In the genomic region with DNA sequence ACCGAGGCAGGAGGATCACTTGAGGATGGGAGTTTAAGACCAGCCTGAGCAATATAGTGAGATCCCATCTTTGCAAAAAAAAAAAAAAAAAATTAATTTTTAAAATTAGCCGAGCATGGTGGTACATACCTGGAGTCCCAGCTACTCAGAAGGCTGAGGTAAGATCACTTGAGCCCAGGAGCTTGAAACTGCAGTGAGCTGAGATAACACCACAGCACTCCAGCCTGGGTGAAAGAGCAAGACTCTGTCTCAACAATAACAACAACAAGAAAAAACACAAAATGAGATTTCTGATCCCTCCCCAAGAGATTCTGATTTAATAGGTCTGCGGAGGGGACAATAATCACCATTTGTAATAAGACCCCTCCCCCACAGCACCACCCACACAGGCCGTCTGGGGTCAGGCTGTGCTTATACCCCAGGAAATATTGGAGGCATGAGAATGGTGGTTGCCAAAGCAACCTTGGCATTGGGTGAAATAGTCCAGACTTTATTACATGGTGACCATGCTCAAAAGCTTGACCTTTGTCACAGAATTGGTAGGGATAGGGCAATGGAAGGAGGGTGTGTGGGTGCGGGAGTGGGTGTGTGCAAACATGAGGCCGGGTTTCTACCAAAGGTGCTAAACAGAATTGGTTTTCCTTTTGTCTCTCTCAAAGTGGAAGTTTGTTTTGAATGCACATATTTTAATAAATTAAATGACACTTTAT, we compare ENCODE assay signal across 21 cellular contexts. TPM values are rescaled to one million over a fixed set of nuclear protein-coding genes. Genes with fewer than 3 reads are reported as not detected.
A peak's percentile ranks its signal among the peaks of the same experiment; 100 is the strongest.
DNase-seq lines count a peak whose midpoint lies in the region; FAIRE-seq and TF ChIP-seq lines count a peak whose summit lies in the region.
"Had no signal": no experiment of that assay in that cellular context is flagged by ENCODE, and none has a peak within 500 bp of the region (broad histone marks: within the 10 kb centered on the region; RNA-seq: fewer than 3 reads in every experiment).

No MANE protein-coding gene starts in this region.

- H2BK15ac ChIP-seq in H1 (ENCODE audit: low read length) (no peak overlapping the region), mesendoderm (replicated peaks; ENCODE audit: low read depth) (peak overlapping the region; percentile 21)

- DNase-seq in DMS53 (lab: John Stamatoyannopoulos, UW) (peak; percentile 67), DMS53 treated with DMSO at 0.1 percent for 48 hours (lab: John Stamatoyannopoulos, UW; ENCODE audit: unreplicated experiment) (no peak), H1 (ENCODE audit: low read depth in 1 of 2, low spot score in 2 of 2) (no peak), mesendoderm (no peak), type B pancreatic cell (ENCODE audit: extremely low spot score, unreplicated experiment) (no peak), COLO668 (lab: John Stamatoyannopoulos, UW; ENCODE audit: unreplicated experiment) (no peak), midbrain (lab: John Stamatoyannopoulos, UW) (no peak)
- no peak for DNase-seq in stimulated activated CD4-positive, alpha-beta T cell treated with anti-CD3 and anti-CD28 coated beads, Interleukin-1b, Interleukin-23, amount 100 ng/mL, for 48 hours
- DNase-seq: AML-193, DMS 273 treated with DMSO at 0.1 percent for 48 hours, GDM1, KBM-7, NCI-H1105, NCI-H2081 treated with DMSO at 0.1 percent for 48 hours had no signal

- no peaks in the 10 kb centered on the region for H4K20me1 ChIP-seq in H1 (replicated peaks in 1 of 2; ENCODE audit: control insufficient read depth in 1 of 2, insufficient read depth in 2 of 2, low read length in 2 of 2)

- no peak overlapping the region for H3K4me3 ChIP-seq in H1 (ENCODE audit: extremely low read depth in 1 of 4, insufficient read depth in 2 of 4, low read depth in 3 of 4, low read length in 4 of 4)
- no peak overlapping the region for H3K4me3 ChIP-seq in mesendoderm (ENCODE audit: low read length)
- H3K4me3 ChIP-seq: GM23338 had no signal

- no peak for TF ChIP-seq EP300 in H1 (IDR thresholded peaks at IDR 0.05; ENCODE audit: borderline replicate concordance in 1 of 2, low read depth in 2 of 2, low read length in 2 of 2)

- H3K27ac Mint-ChIP-seq in type B pancreatic cell: peak overlapping the region; percentile 65
- H3K27ac Mint-ChIP-seq: GM23338 had no signal

- H3K27ac ChIP-seq in H1 (ENCODE audit: low read depth, low read length): no peak overlapping the region
- H3K27ac ChIP-seq in mesendoderm (ENCODE audit: low read depth, low read length): no peak overlapping the region
- H3K27ac ChIP-seq: 22Rv1, C4-2B had no signal

- H3K23ac ChIP-seq in H1 (ENCODE audit: insufficient read length) (no peak overlapping the region), mesendoderm (ENCODE audit: low read length) (no peak overlapping the region)

- no peak for TF ChIP-seq CTCF in H1 (IDR thresholded peaks at IDR 0.05; ENCODE audit: control extremely low read depth in 1 of 3, insufficient read depth in 1 of 3, low read depth in 1 of 3, low read length in 3 of 3)
- no peak for TF ChIP-seq CTCF in type B pancreatic cell (conservative IDR thresholded peaks at IDR 0.05)

- no peak overlapping the region for H3K56ac ChIP-seq in H1 (replicated peaks; ENCODE audit: insufficient read length, low read depth, low read length)
- no peak overlapping the region for H3K56ac ChIP-seq in mesendoderm (ENCODE audit: low read length)

- H3K27me3 ChIP-seq in H1 (replicated peaks in 1 of 4; ENCODE audit: control insufficient read depth in 3 of 4, extremely low read depth in 1 of 4, insufficient read depth in 3 of 4, low read length in 3 of 4) (no peaks in the 10 kb centered on the region), mesendoderm (ENCODE audit: insufficient read depth, low read length, poor library complexity) (no peaks in the 10 kb centered on the region)

- no peak overlapping the region for H4K91ac ChIP-seq in H1 (replicated peaks; ENCODE audit: insufficient read length, low read length)

- no peak for TF ChIP-seq POLR2A in H1 (IDR thresholded peaks at IDR 0.05; ENCODE audit: control extremely low read depth in 1 of 2, low read depth in 2 of 2, low read length in 2 of 2)

- no peak overlapping the region for H3K4me3 Mint-ChIP-seq in type B pancreatic cell
- H3K4me3 Mint-ChIP-seq: GM23338 had no signal

- H3K4me1 Mint-ChIP-seq in type B pancreatic cell (ENCODE audit: unreplicated experiment): peaks cover 30% of the 10 kb centered on the region

- WGBS in H1 (ENCODE audit: extremely low coverage in 1 of 2, insufficient coverage in 1 of 2, insufficient read length in 1 of 2, insufficient replicate concordance in 2 of 2, low coverage in 1 of 2, low lambda C conversion rate in 2 of 2, missing lambda C conversion rate in 1 of 2), 2 experiments: 83% methylated on average over 6 of the region's 6 CpGs; no CpG with 5 or more reads in 1 of the 2 experiments
- WGBS in mesendoderm (ENCODE audit: extremely low coverage, insufficient coverage, low lambda C conversion rate): no CpG with 5 or more reads among the region's 6 CpGs

- H3K79me2 ChIP-seq in H1 (ENCODE audit: control insufficient read depth in 1 of 2, insufficient read depth in 2 of 2, low read length in 2 of 2): no peaks in the 10 kb centered on the region
- H3K79me2 ChIP-seq in mesendoderm (ENCODE audit: control insufficient read depth, insufficient read depth, low read length): no peaks in the 10 kb centered on the region

- H3K36me3 Mint-ChIP-seq in type B pancreatic cell: no peaks in the 10 kb centered on the region

- POLR2A ChIA-PET in H1 (lab: Charles Lee; ENCODE audit: partially characterized antibody): no interaction called here

- no peak for TF ChIP-seq RAD21 in H1 (IDR thresholded peaks at IDR 0.05 in 1 of 2, conservative IDR thresholded peaks at IDR 0.05 in 1 of 2; ENCODE audit: low read depth in 2 of 2, low read length in 2 of 2)

- CTCF ChIA-PET in H1 (lab: Charles Lee; ENCODE audit: partially characterized antibody): interaction anchor here (0.6 kb wide), 1 partner anchor 101 kb away, joined by 3 read pairs; no protein-coding TSS in a partner anchor

- H4K8ac ChIP-seq in H1 (ENCODE audit: extremely low read depth, insufficient read depth, low read length) (no peak overlapping the region; the same call in 1 of the 2 replicates), mesendoderm (ENCODE audit: low read depth, low read length) (no peak overlapping the region)

- peaks cover 0 to 11% (median 6%) of the 10 kb centered on the region in 4 experiments; a peak in 5 of 7 replicates for H3K4me1 ChIP-seq in H1 (replicated peaks in 1 of 4; ENCODE audit: control insufficient read depth in 3 of 4, insufficient read depth in 4 of 4, low read length in 3 of 4)
- H3K4me1 ChIP-seq in mesendoderm (ENCODE audit: control insufficient read depth, low read depth, low read length): peaks cover 17% of the 10 kb centered on the region

- H3K9ac ChIP-seq in H1 (replicated peaks in 1 of 4; ENCODE audit: extremely low read depth in 1 of 4, low read depth in 3 of 4, low read length in 3 of 4): no peak overlapping the region
- no peak overlapping the region for H3K9ac ChIP-seq in mesendoderm (ENCODE audit: low read length)

- no peaks in the 10 kb centered on the region for H3K27me3 Mint-ChIP-seq in type B pancreatic cell

- no peaks in the 10 kb centered on the region for H3K9me3 ChIP-seq in H1 (ENCODE audit: insufficient read depth in 2 of 2, low read depth in 1 of 2, low read length in 1 of 2)

- H3K18ac ChIP-seq in H1 (ENCODE audit: extremely low read depth, low read length) (no peak overlapping the region), mesendoderm (ENCODE audit: low read length) (no peak overlapping the region)

- no peaks in the 10 kb centered on the region for H3K9me3 Mint-ChIP-seq in type B pancreatic cell
- H3K9me3 Mint-ChIP-seq: GM23338 had no signal

- H2BK12ac ChIP-seq in H1 (ENCODE audit: low read depth, low read length): no peak overlapping the region

- no peak overlapping the region for H3K4me2 ChIP-seq in H1 (ENCODE audit: insufficient read depth in 1 of 2, low read depth in 2 of 2, low read length in 2 of 2)
- H3K4me2 ChIP-seq in mesendoderm (ENCODE audit: low read length): no peak overlapping the region
- H3K4me2 ChIP-seq: GM23338 had no signal

- H3K36me3 ChIP-seq in H1 (ENCODE audit: control insufficient read depth in 2 of 4, insufficient read depth in 4 of 4, low read length in 3 of 4) (no peaks in the 10 kb centered on the region), mesendoderm (ENCODE audit: control insufficient read depth, insufficient read depth, low read length) (no peaks in the 10 kb centered on the region)

- H2BK20ac ChIP-seq in H1 (ENCODE audit: low read length): no peak overlapping the region

- no peak for FAIRE-seq in H1 (lab: Jason Lieb, UNC)
- FAIRE-seq: HTR-8/SVneo, RCC 7860 had no signal

- H2AK5ac ChIP-seq in H1 (ENCODE audit: low read depth, low read length) (no peak overlapping the region), mesendoderm (ENCODE audit: low read length) (no peak overlapping the region)

- no peak overlapping the region; the same call in 1 of the 2 replicates for H2BK5ac ChIP-seq in H1 (ENCODE audit: low read depth, low read length)
- H2BK5ac ChIP-seq in mesendoderm (ENCODE audit: low read length): no peak overlapping the region

- no peak overlapping the region for H3K14ac ChIP-seq in H1 (ENCODE audit: insufficient read length)

- H2BK120ac ChIP-seq in H1 (replicated peaks; ENCODE audit: low read depth, low read length) (no peak overlapping the region), mesendoderm (ENCODE audit: low read depth, low read length) (peak overlapping the region; percentile 85)

- H2AFZ ChIP-seq in H1 (ENCODE audit: low read length): 0 out of 2 replicates have a peak overlapping the region, but pooled peaks have one; percentile 27
- H2AFZ ChIP-seq: GM23338 had no signal

- no peak overlapping the region for H3K4ac ChIP-seq in H1 (replicated peaks; ENCODE audit: insufficient read length, low read depth, low read length)
- no peak overlapping the region for H3K4ac ChIP-seq in mesendoderm (ENCODE audit: low read depth, low read length)

- no peaks in the 10 kb centered on the region for H3K23me2 ChIP-seq in H1 (ENCODE audit: low read depth, low read length)

- no peak overlapping the region for H4K5ac ChIP-seq in H1 (ENCODE audit: insufficient read length, low read depth, low read length)
- H4K5ac ChIP-seq in mesendoderm (ENCODE audit: low read length): no peak overlapping the region

- H3K79me1 ChIP-seq in H1 (ENCODE audit: low read depth, low read length) (no peaks in the 10 kb centered on the region), mesendoderm (ENCODE audit: low read length) (no peaks in the 10 kb centered on the region)

RNA-seq across cellular contexts. Expression of a gene that starts 24.4 kb away (rescaled TPM):
- 0.45 TPM in 1 of 2 replicates, not detected in the other for total RNA-seq in H1 (2021; fragmentation: NEBNext Ultra II Directional; extraction: Animal tissue kit (Norgen Biotek cat#: 25700))
- 0.08 and 0.24 TPM in 2 replicates for polyA plus RNA-seq in H1 (2011; rRNA removed)
- polyA plus RNA-seq in H1 (2011; cell fraction: cytosol; rRNA removed): 0.18 TPM
- not detected for polyA plus RNA-seq in H1 (2011; cell fraction: nucleus; rRNA removed)
- 0.24 TPM in 1 of 4 replicates, not detected in the others for polyA plus RNA-seq in H1 (2012, experiment 1 of 2)
- polyA plus RNA-seq in H1 (2012, experiment 2 of 2): not detected
- 0.16 TPM for polyA plus RNA-seq in H1 (2013, experiment 1 of 2)
- polyA plus RNA-seq in H1 (2013, experiment 2 of 2): 0.31 TPM
- 0.98 TPM in 1 of 2 replicates, not detected in the other for polyA minus RNA-seq in H1 (2011; rRNA and poly(A)+ RNA removed)
- not detected for polyA minus RNA-seq in H1 (2011; cell fraction: cytosol; rRNA and poly(A)+ RNA removed)
- polyA minus RNA-seq in H1 (2011; cell fraction: nucleus; rRNA and poly(A)+ RNA removed): not detected
- polyA plus RNA-seq in mesendoderm (2013, experiment 1 of 2): 0.41 TPM
- polyA plus RNA-seq in mesendoderm (2013, experiment 2 of 2): 0.36 TPM
- total RNA-seq in type B pancreatic cell (ENCODE audit: low replicate concordance): 1.4 and 3.2 TPM in 2 replicates
- total RNA-seq: GM23338, Right ventricle myocardium inferior, SK-MEL-5 had no signal
- polyA plus RNA-seq: GM23338 had no signal
